In the genomic region with DNA sequence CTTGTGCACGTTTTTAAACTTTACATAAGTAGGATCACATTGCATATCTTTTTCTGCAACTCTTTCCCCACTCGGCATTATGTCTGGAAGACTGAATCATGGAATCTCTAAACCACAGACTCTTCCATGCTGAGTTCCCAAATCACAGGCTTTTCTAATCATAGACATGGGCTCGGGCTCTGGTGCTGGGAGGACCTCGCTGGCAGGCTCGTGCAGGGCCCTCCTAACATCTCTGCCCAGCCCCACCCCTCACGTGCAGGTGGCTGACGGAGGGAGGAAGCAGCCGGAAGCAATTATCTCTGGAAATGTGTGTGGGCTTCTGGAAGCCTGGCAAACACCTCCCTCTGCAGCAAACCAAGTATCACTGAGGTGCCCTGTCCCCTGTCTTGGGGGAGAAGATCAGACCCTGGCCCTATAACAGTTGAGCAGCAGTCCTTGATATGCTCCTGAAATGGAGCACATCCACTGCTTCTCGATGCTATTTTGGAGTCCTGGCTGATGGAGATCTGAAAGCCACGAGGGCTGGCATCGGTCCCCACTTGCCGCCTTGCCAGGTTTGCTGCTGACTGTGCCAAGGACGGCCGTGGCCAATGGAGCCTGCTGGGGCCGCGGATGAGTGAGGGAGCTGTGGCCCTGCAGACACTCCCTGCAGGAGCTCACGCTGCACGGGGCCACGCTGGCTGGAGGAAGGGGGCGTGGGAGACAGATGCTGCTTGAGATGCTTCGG, we compare ENCODE assay signal across 9 cellular contexts. TPM values are rescaled to one million over a fixed set of nuclear protein-coding genes. Genes with fewer than 3 reads are reported as not detected.
DNase-seq lines count a peak whose midpoint lies in the region; ATAC-seq, FAIRE-seq and TF ChIP-seq lines count a peak whose summit lies in the region.
"Had no signal": no experiment of that assay in that cellular context is flagged by ENCODE, and none has a peak within 500 bp of the region (broad histone marks: within the 10 kb centered on the region; RNA-seq: fewer than 3 reads in every experiment).

No MANE protein-coding gene starts in this region.

- no peaks in the 10 kb centered on the region for H3K79me2 ChIP-seq in HepG2 (ENCODE audit: insufficient read depth, low read length)

- TF ChIP-seq CTCF in right lobe of liver (IDR thresholded peaks at IDR 0.05), result no peak
- TF ChIP-seq CTCF in HepG2 (CRISPR knock-in tag; IDR thresholded peaks at IDR 0.05), result no peak

- no peak for TF ChIP-seq POLR2A in right lobe of liver (IDR thresholded peaks at IDR 0.05)
- no peak for TF ChIP-seq POLR2A in HepG2 (IDR thresholded peaks at IDR 0.05; ENCODE audit: insufficient read depth in 1 of 2, low read depth in 2 of 2, low read length in 2 of 2)

- H3K27ac ChIP-seq in right lobe of liver (no peak overlapping the region), HepG2 (ENCODE audit: extremely low read length, insufficient read depth, low read length) (no peak overlapping the region)

- H3K36me3 ChIP-seq in right lobe of liver (no peaks in the 10 kb centered on the region), HepG2 (replicated peaks in 1 of 2; ENCODE audit: control insufficient read depth in 1 of 2, insufficient read depth in 2 of 2, low read length in 2 of 2) (peaks cover 0 to 6% of the 10 kb centered on the region in 2 experiments; a peak in 2 of 5 replicates)

- POLR2A ChIA-PET in HepG2 (lab: Yijun Ruan, JAX), result no interaction called here

- no peak for TF ChIP-seq EP300 in HepG2 (IDR thresholded peaks at IDR 0.05; ENCODE audit: low read depth in 2 of 2, low read length in 2 of 2)
- no peak for TF ChIP-seq EP300 in HepG2 (CRISPR knock-in tag; IDR thresholded peaks at IDR 0.05; ENCODE audit: borderline replicate concordance)

- H3K4me1 ChIP-seq in right lobe of liver, result peaks cover 0 to 8% (median 0%) of the 10 kb centered on the region in 4 donors
- no peaks in the 10 kb centered on the region for H3K4me1 ChIP-seq in HepG2 (ENCODE audit: insufficient read depth, low read length)

- BruUV-seq in HepG2 (replicated peaks; lab: Mats Ljungman, UMichigan), result no TSS peak

- in situ Hi-C loops in HepG2 (cut with HindIII; ENCODE audit: extremely low pct_ligation_motif_present, low pct_unique_long_range_greater_than_20kb), result no loop called here

- ATAC-seq in right lobe of liver (peak in 3 of 4 donors; percentile 6 to 73 (median 39)), HepG2 (no peak), HG03196 (IDR thresholded peaks at IDR 0.05; ENCODE audit: unreplicated experiment) (no peak), GM19452 (IDR thresholded peaks at IDR 0.05; ENCODE audit: unreplicated experiment) (no peak), GM18909 (IDR thresholded peaks at IDR 0.05; ENCODE audit: poor library complexity, unreplicated experiment) (no peak)

- H3K27me3 ChIP-seq in right lobe of liver (no peaks in the 10 kb centered on the region), HepG2 (ENCODE audit: control insufficient read depth in 1 of 2, insufficient read depth in 2 of 2, low read length in 2 of 2) (no peaks in the 10 kb centered on the region)

- TF ChIP-seq RAD21 in HepG2 (CRISPR knock-in tag; IDR thresholded peaks at IDR 0.05), result no peak

- H3K4me3 ChIP-seq in right lobe of liver, result no peak overlapping the region
- H3K4me3 ChIP-seq in HepG2 (replicated peaks in 1 of 3; ENCODE audit: insufficient read depth in 1 of 3, low read depth in 2 of 3, low read length in 3 of 3), result no peak overlapping the region

- H3K9ac ChIP-seq in HepG2 (ENCODE audit: insufficient read depth, low read depth, low read length), result no peak overlapping the region

- H2AFZ ChIP-seq in HepG2 (ENCODE audit: low read length), result no peak overlapping the region

- H3K4me2 ChIP-seq in HepG2 (ENCODE audit: low read depth, low read length), result no peak overlapping the region

- CTCF ChIA-PET in HepG2 (lab: Yijun Ruan, JAX; ENCODE audit: low intra/inter-chr PET ratio, low total read pairs), result no interaction called here

- 72% methylated on average over 2 of the region's 21 CpGs for WGBS in right lobe of liver (ENCODE audit: insufficient coverage, low coverage, low lambda C conversion rate, missing lambda C conversion rate)
- 88% methylated on average over 16 of the region's 21 CpGs for WGBS in HepG2 (ENCODE audit: low lambda C conversion rate)

- intact Hi-C loops in right lobe of liver (cut with DNase I) (no loop called here), HepG2 (cut with micrococcal nuclease; ENCODE audit: unreplicated experiment) (no loop called here)

- peak in 2 of 3 donors; percentile 67 to 70 for DNase-seq in right lobe of liver
- no peak for DNase-seq in HepG2 (ENCODE audit: low spot score)
- DNase-seq in SHP77 (lab: John Stamatoyannopoulos, UW), result peak; percentile 54 to 80
- peak; percentile 25 to 60 for DNase-seq in hippocampal formation (lab: John Stamatoyannopoulos, UW)
- no peak for DNase-seq in RCC 7860 (ENCODE audit: low spot score)
- DNase-seq: activated naive CD4-positive, alpha-beta T cell treated with anti-CD3 and anti-CD28 coated beads for 36 hours had no signal

- FAIRE-seq in HepG2 (lab: Jason Lieb, UNC) (no peak), RCC 7860 (lab: Jason Lieb, UNC) (no peak)

- no peaks in the 10 kb centered on the region for H4K20me1 ChIP-seq in HepG2 (ENCODE audit: insufficient read depth, low read length)

- H3K9me3 ChIP-seq in right lobe of liver (no peaks in the 10 kb centered on the region), HepG2 (ENCODE audit: low read length) (no peaks in the 10 kb centered on the region)

TF ChIP-seq in HepG2, 621 proteins besides CTCF, POLR2A, EP300 and RAD21:
- TF ChIP-seq MAFG (CRISPR knock-in tag; IDR thresholded peaks at IDR 0.05), result no peak
- no peak for TF ChIP-seq SNRNP70 (IDR thresholded peaks at IDR 0.05; ENCODE audit: low read depth, low read length)
- TF ChIP-seq CEBPG (CRISPR knock-in tag; IDR thresholded peaks at IDR 0.05), result no peak
- no peak for TF ChIP-seq SALL2 (CRISPR knock-in tag; IDR thresholded peaks at IDR 0.05)
- TF ChIP-seq SKI (IDR thresholded peaks at IDR 0.05; ENCODE audit: partially characterized antibody), result no peak
- no peak for TF ChIP-seq ZNF691 (CRISPR knock-in tag; IDR thresholded peaks at IDR 0.05; ENCODE audit: borderline replicate concordance, low read depth)

RNA-seq across cellular contexts. Expression of gene IQSEC1, which starts 4.4 kb away (rescaled TPM):
- total RNA-seq in right lobe of liver, result 10 to 100 TPM; 32.1 to 61.3 (median 48.9) TPM
- 17.4 and 24.2 TPM in 2 replicates for total RNA-seq in HepG2 (2016; rRNA removed; fragmentation: Illumina TruSeq; extraction: Trizol)
- total RNA-seq in HepG2 (2016; cell fraction: cytosol; rRNA removed; fragmentation: Illumina TruSeq; extraction: Trizol; ENCODE audit: low read depth), result 12.3 and 12.9 TPM in 2 replicates
- total RNA-seq in HepG2 (2016; cell fraction: insoluble cytoplasmic fraction; rRNA removed; fragmentation: Illumina TruSeq; extraction: Trizol), result 17.6 and 20.3 TPM in 2 replicates
- 25.6 and 28.9 TPM in 2 replicates for total RNA-seq in HepG2 (2016; cell fraction: membrane; rRNA removed; fragmentation: Illumina TruSeq; extraction: Trizol)
- total RNA-seq in HepG2 (2016; cell fraction: nucleus; rRNA removed; fragmentation: Illumina TruSeq; extraction: Trizol), result 26.8 and 29.4 TPM in 2 replicates
- polyA plus RNA-seq in HepG2 (2011; rRNA removed), result 20.2 and 24.5 TPM in 2 replicates
- polyA plus RNA-seq in HepG2 (2011; cell fraction: cytosol; rRNA removed), result 11.4 and 12.7 TPM in 2 replicates
- 77.1 and 100 TPM in 2 replicates for polyA plus RNA-seq in HepG2 (2011; cell fraction: nucleus; rRNA removed)
- polyA plus RNA-seq in HepG2 (2012), result 40.4 and 47.7 TPM in 2 replicates
- 3.1 and 3.4 TPM in 2 replicates for polyA plus RNA-seq in HepG2 (2016; cell fraction: cytosol; fragmentation: Illumina TruSeq; extraction: Trizol; ENCODE audit: low read depth)
- 23.2 and 33.8 TPM in 2 replicates for polyA plus RNA-seq in HepG2 (2016; cell fraction: insoluble cytoplasmic fraction; fragmentation: Illumina TruSeq; extraction: Trizol; ENCODE audit: low read depth)
- polyA plus RNA-seq in HepG2 (2016; cell fraction: membrane; fragmentation: Illumina TruSeq; extraction: Trizol; ENCODE audit: low read depth), result 13.5 and 17.5 TPM in 2 replicates
- polyA plus RNA-seq in HepG2 (2016; cell fraction: nucleus; fragmentation: Illumina TruSeq; extraction: Trizol; ENCODE audit: insufficient read depth, low read depth), result 57.5 and 60.4 TPM in 2 replicates
- 6.5 and 33.0 TPM in 2 replicates for polyA minus RNA-seq in HepG2 (2011; rRNA and poly(A)+ RNA removed; ENCODE audit: low replicate concordance)
- 25.6 and 30.7 TPM in 2 replicates for polyA minus RNA-seq in HepG2 (2011; cell fraction: cytosol; rRNA and poly(A)+ RNA removed)
- polyA minus RNA-seq in HepG2 (2011; cell fraction: nucleus; rRNA and poly(A)+ RNA removed), result 49.3 and 52.3 TPM in 2 replicates

Comparison
In these comparisons a context has a peak if more than half of its experiments do, and no peak if none do; other contexts are left out.
1. ATAC-seq: peak in right lobe of liver (3 of 4); none in HepG2 (single experiment), HG03196 (single experiment), GM19452 (single experiment) and GM18909 (single experiment).
2. DNase-seq: peak in right lobe of liver (2 of 3), SHP77 (2 of 2) and hippocampal formation (2 of 2); none in HepG2 (single experiment) and RCC 7860 (single experiment).